In the genomic region with DNA sequence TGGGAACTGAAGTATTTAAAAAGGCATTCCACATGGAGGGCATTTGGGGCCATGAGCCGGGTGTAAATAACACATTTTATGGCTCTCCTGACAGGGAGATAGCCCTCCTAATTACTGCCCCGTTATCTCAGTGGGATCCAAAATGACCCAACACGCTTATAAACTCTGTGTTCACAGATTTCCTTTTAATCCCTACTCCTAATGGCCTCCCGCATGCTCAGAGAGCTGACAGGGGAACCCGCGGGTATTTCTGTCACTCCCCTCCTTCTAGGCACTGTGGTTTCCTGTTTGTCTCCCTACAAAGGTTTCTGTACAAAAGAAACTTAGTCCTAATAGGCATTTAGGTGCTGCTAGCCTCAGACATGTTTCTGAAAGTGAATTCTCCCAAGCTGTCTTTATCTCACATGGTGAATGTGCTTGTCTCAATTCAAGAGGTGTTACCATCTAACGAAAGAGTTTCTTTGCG, we compare ENCODE assay signal across 1 cellular context.
TF ChIP-seq lines count a peak whose summit lies in the region.

No MANE protein-coding gene starts in this region.

TF ChIP-seq in GM12878, 131 proteins besides CTCF, POLR2A, EP300 and RAD21 (continued from another document and continues in another):
- TF ChIP-seq, protein P1, sequence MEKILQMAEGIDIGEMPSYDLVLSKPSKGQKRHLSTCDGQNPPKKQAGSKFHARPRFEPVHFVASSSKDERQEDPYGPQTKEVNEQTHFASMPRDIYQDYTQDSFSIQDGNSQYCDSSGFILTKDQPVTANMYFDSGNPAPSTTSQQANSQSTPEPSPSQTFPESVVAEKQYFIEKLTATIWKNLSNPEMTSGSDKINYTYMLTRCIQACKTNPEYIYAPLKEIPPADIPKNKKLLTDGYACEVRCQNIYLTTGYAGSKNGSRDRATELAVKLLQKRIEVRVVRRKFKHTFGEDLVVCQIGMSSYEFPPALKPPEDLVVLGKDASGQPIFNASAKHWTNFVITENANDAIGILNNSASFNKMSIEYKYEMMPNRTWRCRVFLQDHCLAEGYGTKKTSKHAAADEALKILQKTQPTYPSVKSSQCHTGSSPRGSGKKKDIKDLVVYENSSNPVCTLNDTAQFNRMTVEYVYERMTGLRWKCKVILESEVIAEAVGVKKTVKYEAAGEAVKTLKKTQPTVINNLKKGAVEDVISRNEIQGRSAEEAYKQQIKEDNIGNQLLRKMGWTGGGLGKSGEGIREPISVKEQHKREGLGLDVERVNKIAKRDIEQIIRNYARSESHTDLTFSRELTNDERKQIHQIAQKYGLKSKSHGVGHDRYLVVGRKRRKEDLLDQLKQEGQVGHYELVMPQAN (conservative IDR thresholded peaks at IDR 0.05) = peak; percentile 29; the same call in 1 of the 2 replicates
- no peak for TF ChIP-seq CREB1 (IDR thresholded peaks at IDR 0.05; ENCODE audit: low read depth)
- TF ChIP-seq CHD1 (IDR thresholded peaks at IDR 0.05; ENCODE audit: low read depth, low read length) = no peak
- no peak for TF ChIP-seq TCF12 (IDR thresholded peaks at IDR 0.05; ENCODE audit: low read depth, low read length)
- TF ChIP-seq, protein P2, sequence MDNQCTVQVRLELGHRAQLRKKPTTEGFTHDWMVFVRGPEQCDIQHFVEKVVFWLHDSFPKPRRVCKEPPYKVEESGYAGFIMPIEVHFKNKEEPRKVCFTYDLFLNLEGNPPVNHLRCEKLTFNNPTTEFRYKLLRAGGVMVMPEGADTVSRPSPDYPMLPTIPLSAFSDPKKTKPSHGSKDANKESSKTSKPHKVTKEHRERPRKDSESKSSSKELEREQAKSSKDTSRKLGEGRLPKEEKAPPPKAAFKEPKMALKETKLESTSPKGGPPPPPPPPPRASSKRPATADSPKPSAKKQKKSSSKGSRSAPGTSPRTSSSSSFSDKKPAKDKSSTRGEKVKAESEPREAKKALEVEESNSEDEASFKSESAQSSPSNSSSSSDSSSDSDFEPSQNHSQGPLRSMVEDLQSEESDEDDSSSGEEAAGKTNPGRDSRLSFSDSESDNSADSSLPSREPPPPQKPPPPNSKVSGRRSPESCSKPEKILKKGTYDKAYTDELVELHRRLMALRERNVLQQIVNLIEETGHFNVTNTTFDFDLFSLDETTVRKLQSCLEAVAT (IDR thresholded peaks at IDR 0.05) = no peak
- TF ChIP-seq, protein P3, sequence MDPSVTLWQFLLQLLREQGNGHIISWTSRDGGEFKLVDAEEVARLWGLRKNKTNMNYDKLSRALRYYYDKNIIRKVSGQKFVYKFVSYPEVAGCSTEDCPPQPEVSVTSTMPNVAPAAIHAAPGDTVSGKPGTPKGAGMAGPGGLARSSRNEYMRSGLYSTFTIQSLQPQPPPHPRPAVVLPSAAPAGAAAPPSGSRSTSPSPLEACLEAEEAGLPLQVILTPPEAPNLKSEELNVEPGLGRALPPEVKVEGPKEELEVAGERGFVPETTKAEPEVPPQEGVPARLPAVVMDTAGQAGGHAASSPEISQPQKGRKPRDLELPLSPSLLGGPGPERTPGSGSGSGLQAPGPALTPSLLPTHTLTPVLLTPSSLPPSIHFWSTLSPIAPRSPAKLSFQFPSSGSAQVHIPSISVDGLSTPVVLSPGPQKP (IDR thresholded peaks at IDR 0.05; ENCODE audit: low read depth, low read length) = no peak
- no peak for TF ChIP-seq PAX8 (IDR thresholded peaks at IDR 0.05)
- TF ChIP-seq SMAD1 (IDR thresholded peaks at IDR 0.05; ENCODE audit: low read depth, partially characterized antibody) = no peak
- TF ChIP-seq, protein P4, sequence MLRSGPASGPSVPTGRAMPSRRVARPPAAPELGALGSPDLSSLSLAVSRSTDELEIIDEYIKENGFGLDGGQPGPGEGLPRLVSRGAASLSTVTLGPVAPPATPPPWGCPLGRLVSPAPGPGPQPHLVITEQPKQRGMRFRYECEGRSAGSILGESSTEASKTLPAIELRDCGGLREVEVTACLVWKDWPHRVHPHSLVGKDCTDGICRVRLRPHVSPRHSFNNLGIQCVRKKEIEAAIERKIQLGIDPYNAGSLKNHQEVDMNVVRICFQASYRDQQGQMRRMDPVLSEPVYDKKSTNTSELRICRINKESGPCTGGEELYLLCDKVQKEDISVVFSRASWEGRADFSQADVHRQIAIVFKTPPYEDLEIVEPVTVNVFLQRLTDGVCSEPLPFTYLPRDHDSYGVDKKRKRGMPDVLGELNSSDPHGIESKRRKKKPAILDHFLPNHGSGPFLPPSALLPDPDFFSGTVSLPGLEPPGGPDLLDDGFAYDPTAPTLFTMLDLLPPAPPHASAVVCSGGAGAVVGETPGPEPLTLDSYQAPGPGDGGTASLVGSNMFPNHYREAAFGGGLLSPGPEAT (IDR thresholded peaks at IDR 0.05; ENCODE audit: low read depth) = peak; percentile 73; the same call in 1 of the 2 replicates
- TF ChIP-seq FOXM1 (IDR thresholded peaks at IDR 0.05; ENCODE audit: low read depth, low read length) = no peak
- TF ChIP-seq HSF1 (IDR thresholded peaks at IDR 0.05; ENCODE audit: low read depth, low read length) = no peak
- peak; percentile 56; the same call in 1 of the 2 replicates for TF ChIP-seq EED (IDR thresholded peaks at IDR 0.05; ENCODE audit: low read depth)
- TF ChIP-seq HDGF (IDR thresholded peaks at IDR 0.05) = no peak
- no peak for TF ChIP-seq CBX5 (IDR thresholded peaks at IDR 0.05; ENCODE audit: low read depth)
- no peak for TF ChIP-seq SIN3A (IDR thresholded peaks at IDR 0.05; ENCODE audit: low read depth, low read length)
- TF ChIP-seq KAT2A (conservative IDR thresholded peaks at IDR 0.05; ENCODE audit: control insufficient read depth, low read depth, low read length) = no peak
- no peak for TF ChIP-seq ZBTB11 (CRISPR knock-in tag; IDR thresholded peaks at IDR 0.05)
- TF ChIP-seq IKZF1 (conservative IDR thresholded peaks at IDR 0.05) = peak; percentile 72
- TF ChIP-seq NFIC (IDR thresholded peaks at IDR 0.05; ENCODE audit: low read depth, low read length) = peak; percentile 59
- TF ChIP-seq STAT3 (IDR thresholded peaks at IDR 0.05; ENCODE audit: low read depth, low read length) = no peak
- no peak for TF ChIP-seq PBX3 (IDR thresholded peaks at IDR 0.05; ENCODE audit: insufficient replicate concordance, low read depth, low read length)
- no peak for TF ChIP-seq NR2F1 (conservative IDR thresholded peaks at IDR 0.05)
- TF ChIP-seq, protein P5, sequence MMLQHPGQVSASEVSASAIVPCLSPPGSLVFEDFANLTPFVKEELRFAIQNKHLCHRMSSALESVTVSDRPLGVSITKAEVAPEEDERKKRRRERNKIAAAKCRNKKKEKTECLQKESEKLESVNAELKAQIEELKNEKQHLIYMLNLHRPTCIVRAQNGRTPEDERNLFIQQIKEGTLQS (IDR thresholded peaks at IDR 0.05; ENCODE audit: borderline replicate concordance, extremely low read depth, low read depth, low read length) = no peak
- peak; percentile 78 to 87 for TF ChIP-seq IKZF2 (IDR thresholded peaks at IDR 0.05)
- TF ChIP-seq NR2C1 (IDR thresholded peaks at IDR 0.05) = no peak
- TF ChIP-seq E2F4 (IDR thresholded peaks at IDR 0.05; ENCODE audit: low read depth, low read length) = no peak
- no peak for TF ChIP-seq IRF3 (IDR thresholded peaks at IDR 0.05)
- TF ChIP-seq, protein P6, sequence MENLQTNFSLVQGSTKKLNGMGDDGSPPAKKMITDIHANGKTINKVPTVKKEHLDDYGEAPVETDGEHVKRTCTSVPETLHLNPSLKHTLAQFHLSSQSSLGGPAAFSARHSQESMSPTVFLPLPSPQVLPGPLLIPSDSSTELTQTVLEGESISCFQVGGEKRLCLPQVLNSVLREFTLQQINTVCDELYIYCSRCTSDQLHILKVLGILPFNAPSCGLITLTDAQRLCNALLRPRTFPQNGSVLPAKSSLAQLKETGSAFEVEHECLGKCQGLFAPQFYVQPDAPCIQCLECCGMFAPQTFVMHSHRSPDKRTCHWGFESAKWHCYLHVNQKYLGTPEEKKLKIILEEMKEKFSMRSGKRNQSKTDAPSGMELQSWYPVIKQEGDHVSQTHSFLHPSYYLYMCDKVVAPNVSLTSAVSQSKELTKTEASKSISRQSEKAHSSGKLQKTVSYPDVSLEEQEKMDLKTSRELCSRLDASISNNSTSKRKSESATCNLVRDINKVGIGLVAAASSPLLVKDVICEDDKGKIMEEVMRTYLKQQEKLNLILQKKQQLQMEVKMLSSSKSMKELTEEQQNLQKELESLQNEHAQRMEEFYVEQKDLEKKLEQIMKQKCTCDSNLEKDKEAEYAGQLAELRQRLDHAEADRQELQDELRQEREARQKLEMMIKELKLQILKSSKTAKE (IDR thresholded peaks at IDR 0.05; ENCODE audit: low read depth, poor library complexity, severe bottlenecking) = peak; percentile 74
- no peak for TF ChIP-seq USF2 (IDR thresholded peaks at IDR 0.05; ENCODE audit: borderline replicate concordance, low read depth, low read length)
- no peak for TF ChIP-seq ETV6 (conservative IDR thresholded peaks at IDR 0.05 in 1 of 2, IDR thresholded peaks at IDR 0.05 in 1 of 2; ENCODE audit: borderline replicate concordance in 1 of 2, low read depth in 1 of 2)
- no peak for TF ChIP-seq RFX5 (IDR thresholded peaks at IDR 0.05; ENCODE audit: low read depth, low read length)
- no peak for TF ChIP-seq ASH2L (IDR thresholded peaks at IDR 0.05; ENCODE audit: borderline replicate concordance, low read depth)
